2 cellular contexts compared by ENCODE assay signal in the genomic region with DNA sequence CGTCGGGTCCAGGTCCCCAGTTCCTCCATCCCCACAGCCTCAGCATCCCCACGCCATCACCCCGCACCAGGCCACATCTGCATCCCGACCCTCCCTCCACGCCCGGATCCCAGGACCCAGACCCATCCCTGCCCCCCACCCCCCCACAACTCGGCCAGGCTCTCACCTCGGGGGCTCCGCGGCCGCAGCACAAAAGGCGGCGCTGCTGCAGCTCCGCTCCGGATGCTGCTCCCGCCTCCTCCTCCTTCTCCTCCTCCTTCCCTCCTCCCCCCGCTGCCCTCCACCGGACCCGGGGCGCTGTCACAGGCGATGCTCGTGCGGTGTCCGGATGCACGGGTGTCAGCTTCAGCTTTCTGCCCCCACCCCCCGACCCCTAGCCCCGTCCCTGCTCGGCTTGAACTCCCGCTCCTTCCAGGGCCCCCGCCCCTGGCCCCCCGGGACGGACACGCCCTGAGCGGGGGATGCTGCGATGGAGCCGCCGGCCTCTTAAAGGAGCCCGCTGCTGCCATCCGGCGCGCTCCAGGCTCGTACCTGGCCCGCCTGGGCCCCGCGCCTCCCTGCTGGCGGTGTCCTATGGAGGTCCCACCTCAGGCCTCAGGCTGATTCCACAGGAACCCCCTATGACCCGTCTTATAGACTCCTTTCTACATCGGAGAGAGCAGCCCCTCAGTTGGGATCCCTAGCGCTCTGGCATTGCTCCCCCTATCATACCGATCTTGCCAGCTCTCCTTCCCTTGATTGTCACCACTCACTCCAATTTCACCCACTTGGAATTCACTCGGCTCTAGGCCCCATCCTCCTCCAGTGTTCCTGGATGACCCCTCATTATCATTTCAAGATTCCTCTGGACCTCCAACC.
TF ChIP-seq lines count a peak whose summit lies in the region.

MAP3K12 (minus strand) TSS at position 198 of the 858 bp plus-strand sequence. CDS start 12,067 bp downstream, outside the sequence.

TF ChIP-seq in IMR-90, 13 proteins besides CTCF, POLR2A, EP300 and RAD21:
- TF ChIP-seq SMC3 (IDR thresholded peaks at IDR 0.05; ENCODE audit: low read depth, low read length) (no peak), MAZ (IDR thresholded peaks at IDR 0.05; ENCODE audit: borderline replicate concordance, low read depth, low read length) (peak; percentile 87), ELK1 (IDR thresholded peaks at IDR 0.05; ENCODE audit: borderline replicate concordance, low read depth, low read length) (no peak), FOS (IDR thresholded peaks at IDR 0.05; ENCODE audit: low read depth, low read length) (no peak), NFE2L2 (IDR thresholded peaks at IDR 0.05; ENCODE audit: low read depth, low read length) (no peak), RCOR1 (IDR thresholded peaks at IDR 0.05; ENCODE audit: insufficient replicate concordance, low read length) (no peak), BHLHE40 (IDR thresholded peaks at IDR 0.05; ENCODE audit: low read depth, low read length) (peak; percentile 19; the same call in 1 of the 2 replicates)
TF ChIP-seq in IMR-90: peak in this region for 2.

TF ChIP-seq in K562, 482 proteins besides CTCF, POLR2A, EP300 and RAD21 (continues in another document):
- no peak for TF ChIP-seq ZNF75A (CRISPR knock-in tag; IDR thresholded peaks at IDR 0.05)
- TF ChIP-seq, protein P1, sequence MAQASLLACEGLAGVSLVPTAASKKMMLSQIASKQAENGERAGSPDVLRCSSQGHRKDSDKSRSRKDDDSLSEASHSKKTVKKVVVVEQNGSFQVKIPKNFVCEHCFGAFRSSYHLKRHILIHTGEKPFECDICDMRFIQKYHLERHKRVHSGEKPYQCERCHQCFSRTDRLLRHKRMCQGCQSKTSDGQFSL (CRISPR knock-in tag; IDR thresholded peaks at IDR 0.05) = no peak
- TF ChIP-seq, protein P1 (tag; IDR thresholded peaks at IDR 0.05) = peak in 1 of 2 experiments; percentile 74; a peak in 1 of 4 replicates
- TF ChIP-seq HMGN3 (IDR thresholded peaks at IDR 0.05; ENCODE audit: borderline replicate concordance, extremely low read depth, insufficient read length, low read depth, low read length) = peak; percentile 51
- peak; percentile 93 for TF ChIP-seq ZNF263 (CRISPR knock-in tag; IDR thresholded peaks at IDR 0.05; ENCODE audit: borderline replicate concordance)
- TF ChIP-seq, protein P2, sequence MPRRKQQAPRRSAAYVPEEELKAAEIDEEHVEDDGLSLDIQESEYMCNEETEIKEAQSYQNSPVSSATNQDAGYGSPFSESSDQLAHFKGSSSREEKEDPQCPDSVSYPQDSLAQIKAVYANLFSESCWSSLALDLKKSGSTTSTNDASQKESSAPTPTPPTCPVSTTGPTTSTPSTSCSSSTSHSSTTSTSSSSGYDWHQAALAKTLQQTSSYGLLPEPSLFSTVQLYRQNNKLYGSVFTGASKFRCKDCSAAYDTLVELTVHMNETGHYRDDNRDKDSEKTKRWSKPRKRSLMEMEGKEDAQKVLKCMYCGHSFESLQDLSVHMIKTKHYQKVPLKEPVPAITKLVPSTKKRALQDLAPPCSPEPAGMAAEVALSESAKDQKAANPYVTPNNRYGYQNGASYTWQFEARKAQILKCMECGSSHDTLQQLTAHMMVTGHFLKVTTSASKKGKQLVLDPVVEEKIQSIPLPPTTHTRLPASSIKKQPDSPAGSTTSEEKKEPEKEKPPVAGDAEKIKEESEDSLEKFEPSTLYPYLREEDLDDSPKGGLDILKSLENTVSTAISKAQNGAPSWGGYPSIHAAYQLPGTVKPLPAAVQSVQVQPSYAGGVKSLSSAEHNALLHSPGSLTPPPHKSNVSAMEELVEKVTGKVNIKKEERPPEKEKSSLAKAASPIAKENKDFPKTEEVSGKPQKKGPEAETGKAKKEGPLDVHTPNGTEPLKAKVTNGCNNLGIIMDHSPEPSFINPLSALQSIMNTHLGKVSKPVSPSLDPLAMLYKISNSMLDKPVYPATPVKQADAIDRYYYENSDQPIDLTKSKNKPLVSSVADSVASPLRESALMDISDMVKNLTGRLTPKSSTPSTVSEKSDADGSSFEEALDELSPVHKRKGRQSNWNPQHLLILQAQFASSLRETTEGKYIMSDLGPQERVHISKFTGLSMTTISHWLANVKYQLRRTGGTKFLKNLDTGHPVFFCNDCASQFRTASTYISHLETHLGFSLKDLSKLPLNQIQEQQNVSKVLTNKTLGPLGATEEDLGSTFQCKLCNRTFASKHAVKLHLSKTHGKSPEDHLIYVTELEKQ (CRISPR knock-in tag; IDR thresholded peaks at IDR 0.05) = no peak
- TF ChIP-seq POLR2G (IDR thresholded peaks at IDR 0.05; ENCODE audit: low read depth, low read length) = peak; percentile 47; the same call in 1 of the 2 replicates
- no peak for TF ChIP-seq ZFP30 (CRISPR knock-in tag; IDR thresholded peaks at IDR 0.05; ENCODE audit: borderline replicate concordance)
- no peak for TF ChIP-seq PHF8 (IDR thresholded peaks at IDR 0.05; ENCODE audit: borderline replicate concordance, low read length)
- no peak for TF ChIP-seq ZNF561 (CRISPR knock-in tag; conservative IDR thresholded peaks at IDR 0.05)
- TF ChIP-seq, protein P3, sequence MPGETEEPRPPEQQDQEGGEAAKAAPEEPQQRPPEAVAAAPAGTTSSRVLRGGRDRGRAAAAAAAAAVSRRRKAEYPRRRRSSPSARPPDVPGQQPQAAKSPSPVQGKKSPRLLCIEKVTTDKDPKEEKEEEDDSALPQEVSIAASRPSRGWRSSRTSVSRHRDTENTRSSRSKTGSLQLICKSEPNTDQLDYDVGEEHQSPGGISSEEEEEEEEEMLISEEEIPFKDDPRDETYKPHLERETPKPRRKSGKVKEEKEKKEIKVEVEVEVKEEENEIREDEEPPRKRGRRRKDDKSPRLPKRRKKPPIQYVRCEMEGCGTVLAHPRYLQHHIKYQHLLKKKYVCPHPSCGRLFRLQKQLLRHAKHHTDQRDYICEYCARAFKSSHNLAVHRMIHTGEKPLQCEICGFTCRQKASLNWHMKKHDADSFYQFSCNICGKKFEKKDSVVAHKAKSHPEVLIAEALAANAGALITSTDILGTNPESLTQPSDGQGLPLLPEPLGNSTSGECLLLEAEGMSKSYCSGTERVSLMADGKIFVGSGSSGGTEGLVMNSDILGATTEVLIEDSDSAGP (CRISPR knock-in tag; IDR thresholded peaks at IDR 0.05) = peak; percentile 86
- no peak for TF ChIP-seq MTA3 (IDR thresholded peaks at IDR 0.05; ENCODE audit: borderline replicate concordance)
- TF ChIP-seq E2F6 (IDR thresholded peaks at IDR 0.05; ENCODE audit: borderline replicate concordance in 1 of 2, extremely low read depth in 1 of 2, insufficient read depth in 1 of 2, insufficient read length in 1 of 2, low read depth in 1 of 2, low read length in 1 of 2, poor library complexity in 1 of 2, severe bottlenecking in 1 of 2) = peak in 1 of 2 experiments; percentile 21
- no peak for TF ChIP-seq ZNF384 (IDR thresholded peaks at IDR 0.05; ENCODE audit: low read depth, low read length)
- peak; percentile 93 for TF ChIP-seq VEZF1 (CRISPR knock-in tag; IDR thresholded peaks at IDR 0.05)
- peak; percentile 58; the same call in 1 of the 2 replicates for TF ChIP-seq ZNF197 (CRISPR knock-in tag; IDR thresholded peaks at IDR 0.05; ENCODE audit: low read depth)
- TF ChIP-seq RCOR1 (IDR thresholded peaks at IDR 0.05; ENCODE audit: borderline replicate concordance in 1 of 2, low read depth in 2 of 2, low read length in 2 of 2) = peak in 1 of 2 experiments; percentile 83; a peak in 2 of 4 replicates
- TF ChIP-seq, protein P4, sequence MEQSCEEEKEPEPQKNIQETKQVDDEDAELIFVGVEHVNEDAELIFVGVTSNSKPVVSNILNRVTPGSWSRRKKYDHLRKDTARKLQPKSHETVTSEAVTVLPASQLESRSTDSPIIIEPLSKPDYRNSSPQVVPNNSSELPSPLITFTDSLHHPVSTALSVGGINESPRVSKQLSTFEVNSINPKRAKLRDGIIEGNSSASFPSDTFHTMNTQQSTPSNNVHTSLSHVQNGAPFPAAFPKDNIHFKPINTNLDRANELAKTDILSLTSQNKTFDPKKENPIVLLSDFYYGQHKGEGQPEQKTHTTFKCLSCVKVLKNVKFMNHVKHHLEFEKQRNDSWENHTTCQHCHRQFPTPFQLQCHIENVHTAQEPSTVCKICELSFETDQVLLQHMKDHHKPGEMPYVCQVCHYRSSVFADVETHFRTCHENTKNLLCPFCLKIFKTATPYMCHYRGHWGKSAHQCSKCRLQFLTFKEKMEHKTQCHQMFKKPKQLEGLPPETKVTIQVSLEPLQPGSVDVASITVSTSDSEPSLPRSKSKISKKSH (CRISPR knock-in tag; IDR thresholded peaks at IDR 0.05) = no peak
- no peak for TF ChIP-seq SREBF2 (CRISPR knock-in tag; IDR thresholded peaks at IDR 0.05)
- TF ChIP-seq ARID1B (IDR thresholded peaks at IDR 0.05) = no peak
- TF ChIP-seq ZBTB11 (CRISPR knock-in tag; IDR thresholded peaks at IDR 0.05) = 0 out of 6 replicates have a peak, but pooled peaks of 1 of the 3 experiments have one; percentile 27
- TF ChIP-seq ETV1 (tag; conservative IDR thresholded peaks at IDR 0.05; ENCODE audit: low read depth) = peak; percentile 49
- TF ChIP-seq CTCFL (IDR thresholded peaks at IDR 0.05; ENCODE audit: borderline replicate concordance, insufficient read depth, low read depth, low read length, poor library complexity, severe bottlenecking) = peak; percentile 27
- peak; percentile 8; the same call in 1 of the 2 replicates for TF ChIP-seq EP400 (IDR thresholded peaks at IDR 0.05)
- peak in 1 of 2 experiments; percentile 43; a peak in 1 of 4 replicates for TF ChIP-seq MAZ (CRISPR knock-in tag; conservative IDR thresholded peaks at IDR 0.05 in 1 of 2, IDR thresholded peaks at IDR 0.05 in 1 of 2)
- TF ChIP-seq EGR1 (conservative IDR thresholded peaks at IDR 0.05) = peak; percentile 13; the same call in 1 of the 2 replicates
- no peak for TF ChIP-seq ZNF324 (CRISPR knock-in tag; IDR thresholded peaks at IDR 0.05)
- 0 out of 2 replicates have a peak, but pooled peaks have one; percentile 16 for TF ChIP-seq MYC (IDR thresholded peaks at IDR 0.05; ENCODE audit: low read depth, low read length)
- no peak for TF ChIP-seq MYC (CRISPR knock-in tag; IDR thresholded peaks at IDR 0.05; ENCODE audit: borderline replicate concordance, low read depth)
- TF ChIP-seq MCM3 (IDR thresholded peaks at IDR 0.05) = no peak
- peak; percentile 70; the same call in 1 of the 2 replicates for TF ChIP-seq ZBTB7A (IDR thresholded peaks at IDR 0.05; ENCODE audit: borderline replicate concordance, control insufficient read depth, low read depth, low read length)
- TF ChIP-seq FIP1L1 (IDR thresholded peaks at IDR 0.05; ENCODE audit: low read depth, low read length, poor library complexity, severe bottlenecking) = no peak
- TF ChIP-seq ELK3 (CRISPR knock-in tag; IDR thresholded peaks at IDR 0.05) = no peak
